9 cellular contexts compared by ENCODE assay signal in genomic region chr13:30429721-30430694, GRCh38. TPM values are rescaled to one million over a fixed set of nuclear protein-coding genes. Genes with fewer than 3 reads are reported as not detected.
DNase-seq lines count a peak whose midpoint lies in the region; ATAC-seq and TF ChIP-seq lines count a peak whose summit lies in the region.
"Had no signal": no experiment of that assay in that cellular context is flagged by ENCODE, and none has a peak within 500 bp of the region (broad histone marks: within the 10 kb centered on the region; RNA-seq: fewer than 3 reads in every experiment).

No MANE protein-coding gene starts in this region.

- peaks cover 30% of the 10 kb centered on the region for H3K4me1 Mint-ChIP-seq in activated CD4-positive, alpha-beta T cell treated with anti-CD3 and anti-CD28 coated beads for 36 hours
- peaks cover 30% of the 10 kb centered on the region for H3K4me1 Mint-ChIP-seq in activated CD4-positive, alpha-beta T cell treated with anti-CD3 and anti-CD28 coated beads, Interleukin-2, amount 10 ng/mL, durations not matched to agents 7 days and 5 days

- H3K4me2 ChIP-seq in PC-3 (ENCODE audit: low read length) = peak overlapping the region; percentile 82

- H3K27me3 ChIP-seq in PC-3 (ENCODE audit: low read length) = no peaks in the 10 kb centered on the region

- H3K4me3 ChIP-seq in PC-3 (ENCODE audit: low read length) (peak overlapping the region; percentile 57; the same call in 1 of the 2 replicates), epithelial cell of esophagus (ENCODE audit: low read length) (no peak overlapping the region)

- peak; percentile 99 for ATAC-seq in activated CD4-positive, alpha-beta T cell treated with anti-CD3 and anti-CD28 coated beads for 36 hours
- ATAC-seq in HG02759 (IDR thresholded peaks at IDR 0.05; ENCODE audit: unreplicated experiment) = peak; percentile 68
- peak; percentile 84 for ATAC-seq in PC-3
- ATAC-seq in stimulated activated naive CD8-positive, alpha-beta T cell treated with anti-CD3 and anti-CD28 coated beads, Interleukin-15, Interleukin-2, amounts not matched to agents 100 U/mL and 50 U/mL, for 24 hours = peak; percentile 96

- peak overlapping the region; percentile 93 for H3K27ac Mint-ChIP-seq in activated CD4-positive, alpha-beta T cell treated with anti-CD3 and anti-CD28 coated beads for 36 hours
- H3K27ac Mint-ChIP-seq in activated CD4-positive, alpha-beta T cell treated with anti-CD3 and anti-CD28 coated beads, Interleukin-2, amount 10 ng/mL, durations not matched to agents 7 days and 5 days = no peak overlapping the region

- H3K9me3 Mint-ChIP-seq in activated CD4-positive, alpha-beta T cell treated with anti-CD3 and anti-CD28 coated beads for 36 hours (ENCODE audit: low read depth) = no peaks in the 10 kb centered on the region
- H3K9me3 Mint-ChIP-seq in activated CD4-positive, alpha-beta T cell treated with anti-CD3 and anti-CD28 coated beads, Interleukin-2, amount 10 ng/mL, durations not matched to agents 7 days and 5 days = peaks cover 3% of the 10 kb centered on the region

- peaks cover 15% of the 10 kb centered on the region for H3F3A ChIP-seq in PC-3 (ENCODE audit: low read length, unreplicated experiment)

- TF ChIP-seq CTCF in PC-3 (conservative IDR thresholded peaks at IDR 0.05; ENCODE audit: low read depth, low read length) (no peak), epithelial cell of esophagus (IDR thresholded peaks at IDR 0.05; ENCODE audit: insufficient read depth, low read depth, low read length, missing control alignments) (no peak)

- no TSS peak for BruUV-seq in PC-3 (replicated peaks; lab: Mats Ljungman, UMichigan)

- peak overlapping the region; percentile 23; the same call in 1 of the 2 replicates for H3K9ac ChIP-seq in PC-3 (ENCODE audit: low read length)

- peak overlapping the region; percentile 41; the same call in 1 of the 2 replicates for H2AFZ ChIP-seq in PC-3 (ENCODE audit: low read length)

- DNase-seq in activated CD4-positive, alpha-beta T cell treated with anti-CD3 and anti-CD28 coated beads for 36 hours = peak; percentile 50
- DNase-seq in activated CD4-positive, alpha-beta T cell treated with anti-CD3 and anti-CD28 coated beads, Interleukin-2, amount 10 ng/mL, durations not matched to agents 7 days and 5 days = no peak
- peak; percentile 77 for DNase-seq in PC-3
- DNase-seq in epithelial cell of esophagus (ENCODE audit: low read depth) = peak; percentile 94
- DNase-seq in stimulated activated naive CD8-positive, alpha-beta T cell treated with anti-CD3 and anti-CD28 coated beads, Interleukin-15, Interleukin-2, amounts not matched to agents 100 U/mL and 50 U/mL, for 24 hours = no peak
- no peak for DNase-seq in NCI-H2171 treated with DMSO at 0.1 percent for 48 hours (lab: John Stamatoyannopoulos, UW)
- DNase-seq in NCI-H82 treated with DMSO at 0.1 percent for 48 hours (lab: John Stamatoyannopoulos, UW; ENCODE audit: unreplicated experiment) = no peak

- no peaks in the 10 kb centered on the region for H4K20me1 ChIP-seq in PC-3 (ENCODE audit: low read length)

- no peaks in the 10 kb centered on the region for H3K9me2 ChIP-seq in PC-3 (replicated peaks; ENCODE audit: low read length)

- peak overlapping the region; percentile 37 for H3K4me3 Mint-ChIP-seq in activated CD4-positive, alpha-beta T cell treated with anti-CD3 and anti-CD28 coated beads for 36 hours
- no peak overlapping the region for H3K4me3 Mint-ChIP-seq in activated CD4-positive, alpha-beta T cell treated with anti-CD3 and anti-CD28 coated beads, Interleukin-2, amount 10 ng/mL, durations not matched to agents 7 days and 5 days

- peaks cover 35% of the 10 kb centered on the region for H3K4me1 ChIP-seq in PC-3 (ENCODE audit: insufficient read depth, low read length)

- H3K36me3 Mint-ChIP-seq in activated CD4-positive, alpha-beta T cell treated with anti-CD3 and anti-CD28 coated beads for 36 hours (ENCODE audit: low read depth) = no peaks in the 10 kb centered on the region
- no peaks in the 10 kb centered on the region for H3K36me3 Mint-ChIP-seq in activated CD4-positive, alpha-beta T cell treated with anti-CD3 and anti-CD28 coated beads, Interleukin-2, amount 10 ng/mL, durations not matched to agents 7 days and 5 days (ENCODE audit: low read depth)

- no peaks in the 10 kb centered on the region for H3K9me3 ChIP-seq in PC-3 (ENCODE audit: low read length)

- intact Hi-C loops in activated CD4-positive, alpha-beta T cell treated with anti-CD3 and anti-CD28 coated beads for 36 hours (cut with DNase I, micrococcal nuclease) = loop anchor here (1.0 to 2.0 kb wide), 6 partner anchors 8 to 53 kb away; partner anchors contain the start of genes HMGB1 (in 1 of the 2) and UBE2L5 (in 1 of the 2)
- intact Hi-C loops in PC-3 (cut with micrococcal nuclease) = no loop called here

- H3K27me3 Mint-ChIP-seq in activated CD4-positive, alpha-beta T cell treated with anti-CD3 and anti-CD28 coated beads for 36 hours = no peaks in the 10 kb centered on the region
- no peaks in the 10 kb centered on the region for H3K27me3 Mint-ChIP-seq in activated CD4-positive, alpha-beta T cell treated with anti-CD3 and anti-CD28 coated beads, Interleukin-2, amount 10 ng/mL, durations not matched to agents 7 days and 5 days

- no peaks in the 10 kb centered on the region for H3K36me3 ChIP-seq in PC-3 (ENCODE audit: low read depth, low read length)

- CTCF ChIA-PET in activated CD4-positive, alpha-beta T cell treated with anti-CD3 and anti-CD28 coated beads for 36 hours (lab: Charles Lee) = interaction anchor here (0.7 to 1.6 kb wide), 7 partner anchors 12 to 509 kb away, joined by 3 to 6 read pairs (median 3); partner anchors contain the start of gene KATNAL1
- CTCF ChIA-PET in activated CD4-positive, alpha-beta T cell treated with anti-CD3 and anti-CD28 coated beads, Interleukin-2, amount 10 ng/mL, durations not matched to agents 7 days and 5 days (lab: Charles Lee) = interaction anchor here (0.6 to 1.7 kb wide), 9 partner anchors 9 to 297 kb away, joined by 3 to 5 read pairs (median 3); no protein-coding TSS in a partner anchor
- CTCF ChIA-PET in PC-3 (lab: Charles Lee) = no interaction called here

- POLR2A ChIA-PET in activated CD4-positive, alpha-beta T cell treated with anti-CD3 and anti-CD28 coated beads for 36 hours (lab: Charles Lee) = interaction anchor here (0.5 to 0.9 kb wide), 4 partner anchors 26 to 676 kb away, joined by 3 to 7 read pairs (median 3); no protein-coding TSS in a partner anchor
- POLR2A ChIA-PET in activated CD4-positive, alpha-beta T cell treated with anti-CD3 and anti-CD28 coated beads, Interleukin-2, amount 10 ng/mL, durations not matched to agents 7 days and 5 days (lab: Charles Lee) = no interaction called here
- POLR2A ChIA-PET in PC-3 (lab: Charles Lee; ENCODE audit: unreplicated experiment) = no interaction called here

- H3K79me2 ChIP-seq in PC-3 (ENCODE audit: low read length) = no peaks in the 10 kb centered on the region

- H3K27ac ChIP-seq in PC-3 (ENCODE audit: low read length) = peak overlapping the region; percentile 89

RNA-seq across cellular contexts. Expression of gene UBE2L5, which starts 7.7 kb away (rescaled TPM):
- total RNA-seq in activated CD4-positive, alpha-beta T cell treated with anti-CD3 and anti-CD28 coated beads for 36 hours = under 1 TPM in 1 of 2 experiments, not detected in 1; 0.11 TPM
- under 1 TPM in 1 of 2 experiments, not detected in 1; 0.17 TPM for total RNA-seq in activated CD4-positive, alpha-beta T cell treated with anti-CD3 and anti-CD28 coated beads, Interleukin-2, amount 10 ng/mL, durations not matched to agents 7 days and 5 days
- not detected in 2 replicates for total RNA-seq in PC-3 (2014; rRNA removed)
- total RNA-seq: activated CD8-positive, alpha-beta memory T cell treated with anti-CD3 and anti-CD28 coated beads for 36 hours had no signal

RNA-seq across cellular contexts. Expression of gene HMGB1, which starts 35.7 kb away (rescaled TPM):
- total RNA-seq in activated CD4-positive, alpha-beta T cell treated with anti-CD3 and anti-CD28 coated beads for 36 hours = 100 to 1,000 TPM; 764 to 851 TPM
- 100 to 1,000 TPM; 709 to 827 TPM for total RNA-seq in activated CD4-positive, alpha-beta T cell treated with anti-CD3 and anti-CD28 coated beads, Interleukin-2, amount 10 ng/mL, durations not matched to agents 7 days and 5 days
- 497 and 567 TPM in 2 replicates for total RNA-seq in PC-3 (2014; rRNA removed)

Comparison
In these comparisons a context has a peak if more than half of its experiments do, and no peak if none do; other contexts are left out.
1. DNase-seq: peak in activated CD4-positive, alpha-beta T cell treated with anti-CD3 and anti-CD28 coated beads for 36 hours (single experiment), PC-3 (single experiment) and epithelial cell of esophagus (single experiment); none in activated CD4-positive, alpha-beta T cell treated with anti-CD3 and anti-CD28 coated beads, Interleukin-2, amount 10 ng/mL, durations not matched to agents 7 days and 5 days (single experiment), stimulated activated naive CD8-positive, alpha-beta T cell treated with anti-CD3 and anti-CD28 coated beads, Interleukin-15, Interleukin-2, amounts not matched to agents 100 U/mL and 50 U/mL, for 24 hours (single experiment), NCI-H2171 treated with DMSO at 0.1 percent for 48 hours (single experiment) and NCI-H82 treated with DMSO at 0.1 percent for 48 hours (single experiment).
2. Peak in every context shown above with its lines, with median percentiles within 50 percentile points of each other: ATAC-seq.